In genomic region chr6:146546440-146546839, GRCh38 we compare ENCODE assay signal across 9 cellular contexts. TPM values are rescaled to one million over a fixed set of nuclear protein-coding genes. Genes with fewer than 3 reads are reported as not detected.
A peak's percentile ranks its signal among the peaks of the same experiment; 100 is the strongest.
DNase-seq lines count a peak whose midpoint lies in the region; ATAC-seq and TF ChIP-seq lines count a peak whose summit lies in the region.
"Had no signal": no experiment of that assay in that cellular context is flagged by ENCODE, and none has a peak within 500 bp of the region (broad histone marks: within the 10 kb centered on the region; RNA-seq: fewer than 3 reads in every experiment).

No MANE protein-coding gene starts in this region.

- H3K4me1 Mint-ChIP-seq in chondrocyte (ENCODE audit: low read depth) (peaks cover 54% of the 10 kb centered on the region), type B pancreatic cell (ENCODE audit: unreplicated experiment) (peaks cover 24% of the 10 kb centered on the region)

- no peak for ATAC-seq in GM19455 (IDR thresholded peaks at IDR 0.05; ENCODE audit: unreplicated experiment)
- no peak for ATAC-seq in GM21447 (IDR thresholded peaks at IDR 0.05; ENCODE audit: unreplicated experiment)
- ATAC-seq in HG03159 (IDR thresholded peaks at IDR 0.05; ENCODE audit: unreplicated experiment), result no peak

- H3K27me3 Mint-ChIP-seq in chondrocyte (ENCODE audit: low read depth), result no peaks in the 10 kb centered on the region
- peaks cover 3% of the 10 kb centered on the region for H3K27me3 Mint-ChIP-seq in type B pancreatic cell

- H3K36me3 Mint-ChIP-seq in chondrocyte (ENCODE audit: low read depth) (peaks cover 18% of the 10 kb centered on the region), type B pancreatic cell (peaks cover 13% of the 10 kb centered on the region)

- DNase-seq in chondrocyte (ENCODE audit: low spot score) (no peak), left kidney (ENCODE audit: low read depth, low spot score) (peak; percentile 7), type B pancreatic cell (ENCODE audit: extremely low spot score, unreplicated experiment) (no peak), SKM-1 treated with dmso at 0.1 percent for 144 hours (lab: John Stamatoyannopoulos, UW; ENCODE audit: unreplicated experiment) (no peak)
- DNase-seq: activated CD8-positive, alpha-beta memory T cell treated with anti-CD3 and anti-CD28 coated beads for 24 hours had no signal

- H3K9me3 Mint-ChIP-seq in chondrocyte (ENCODE audit: low read depth), result no peaks in the 10 kb centered on the region
- H3K9me3 Mint-ChIP-seq in type B pancreatic cell, result no peaks in the 10 kb centered on the region

- no peak for TF ChIP-seq EP300 in Ishikawa (IDR thresholded peaks at IDR 0.05; ENCODE audit: borderline replicate concordance)

- peak overlapping the region; percentile 97 for H3K27ac Mint-ChIP-seq in chondrocyte (ENCODE audit: unreplicated experiment)
- H3K27ac Mint-ChIP-seq in type B pancreatic cell, result peak overlapping the region; percentile 78

- no peak for TF ChIP-seq CTCF in chondrocyte (IDR thresholded peaks at IDR 0.05)
- TF ChIP-seq CTCF in type B pancreatic cell (conservative IDR thresholded peaks at IDR 0.05), result no peak

- H3K4me3 Mint-ChIP-seq in chondrocyte (ENCODE audit: unreplicated experiment) (peak overlapping the region; percentile 98), type B pancreatic cell (peak overlapping the region; percentile 45)

- no peak for TF ChIP-seq RAD21 in Ishikawa (IDR thresholded peaks at IDR 0.05; ENCODE audit: low read depth)

TF ChIP-seq in Ishikawa, 13 proteins besides CTCF, POLR2A, EP300 and RAD21:
- TF ChIP-seq TEAD4 (IDR thresholded peaks at IDR 0.05) (peak; percentile 20; the same call in 1 of the 2 replicates), CEBPB (IDR thresholded peaks at IDR 0.05) (peak; percentile 80), CREB1 (IDR thresholded peaks at IDR 0.05; ENCODE audit: low read depth) (no peak), MAX (IDR thresholded peaks at IDR 0.05) (no peak), YY1 (IDR thresholded peaks at IDR 0.05; ENCODE audit: low read depth) (no peak), ZBTB7A (IDR thresholded peaks at IDR 0.05; ENCODE audit: low read depth) (no peak), USF1 (IDR thresholded peaks at IDR 0.05) (no peak)

RNA-seq across cellular contexts. Expression of gene RAB32, which starts 2.8 kb away (rescaled TPM):
- total RNA-seq in chondrocyte (41.8 to 80.6 TPM (median 76.1 TPM) in 3 replicates), type B pancreatic cell (ENCODE audit: low replicate concordance) (19.1 and 21.9 TPM in 2 replicates)

RNA-seq across cellular contexts. Expression of gene ADGB, which starts 52.3 kb away (rescaled TPM):
- total RNA-seq in chondrocyte (not detected in 3 replicates), type B pancreatic cell (ENCODE audit: low replicate concordance) (0.31 TPM in 1 of 2 replicates, not detected in the other)
